Comparison of ENCODE assay signal across 13 cellular contexts in genomic region chr14:61642246-61642982, GRCh38. TPM values are rescaled to one million over a fixed set of nuclear protein-coding genes. Genes with fewer than 3 reads are reported as not detected.
A peak's percentile ranks its signal among the peaks of the same experiment; 100 is the strongest.
DNase-seq lines count a peak whose midpoint lies in the region; ATAC-seq and TF ChIP-seq lines count a peak whose summit lies in the region.
"Had no signal": no experiment of that assay in that cellular context is flagged by ENCODE, and none has a peak within 500 bp of the region (broad histone marks: within the 10 kb centered on the region; RNA-seq: fewer than 3 reads in every experiment).

No MANE protein-coding gene starts in this region.

- H3K9me3 ChIP-seq in SK-N-SH = no peaks in the 10 kb centered on the region
- H3K9me3 ChIP-seq in RWPE2 (ENCODE audit: severe bottlenecking) = no peaks in the 10 kb centered on the region
- no peaks in the 10 kb centered on the region for H3K9me3 ChIP-seq in thyroid gland
- no peaks in the 10 kb centered on the region for H3K9me3 ChIP-seq in hepatocyte (ENCODE audit: low read depth)
- H3K9me3 ChIP-seq: body of pancreas, upper lobe of left lung had no signal

- no peak for TF ChIP-seq RAD21 in SK-N-SH (IDR thresholded peaks at IDR 0.05; ENCODE audit: low read length)

- H4K20me1 ChIP-seq in SK-N-SH (ENCODE audit: insufficient read depth) (no peaks in the 10 kb centered on the region), hepatocyte (ENCODE audit: insufficient read depth, poor library complexity, severe bottlenecking) (no peaks in the 10 kb centered on the region)

- TF ChIP-seq CTCF in SK-N-SH (IDR thresholded peaks at IDR 0.05) (no peak), RWPE2 (IDR thresholded peaks at IDR 0.05; ENCODE audit: poor library complexity, severe bottlenecking) (no peak), thyroid gland (IDR thresholded peaks at IDR 0.05) (no peak), hepatocyte (IDR thresholded peaks at IDR 0.05; ENCODE audit: poor library complexity) (no peak)

- CTCF ChIA-PET in SK-N-SH (lab: Yijun Ruan, JAX) = no interaction called here

- peaks cover 6 to 27% of the 10 kb centered on the region in 2 experiments; a peak in 2 of 4 replicates for H3K4me1 ChIP-seq in SK-N-SH (ENCODE audit: control insufficient read depth in 1 of 2, insufficient read depth in 2 of 2, low read depth in 1 of 2, low read length in 1 of 2)
- peaks cover 40% of the 10 kb centered on the region for H3K4me1 ChIP-seq in RWPE2 (ENCODE audit: insufficient read depth, poor library complexity, severe bottlenecking)
- H3K4me1 ChIP-seq in thyroid gland = no peaks in the 10 kb centered on the region
- H3K4me1 ChIP-seq in hepatocyte (ENCODE audit: insufficient read depth) = no peaks in the 10 kb centered on the region
- H3K4me1 ChIP-seq: body of pancreas, upper lobe of left lung had no signal

- POLR2A ChIA-PET in SK-N-SH (lab: Yijun Ruan, JAX) = no interaction called here

- no peak for TF ChIP-seq POLR2A in thyroid gland (IDR thresholded peaks at IDR 0.05)

- no peaks in the 10 kb centered on the region for H3K9me2 ChIP-seq in SK-N-SH
- no peaks in the 10 kb centered on the region for H3K9me2 ChIP-seq in hepatocyte (replicated peaks; ENCODE audit: insufficient read depth)

- DNase-seq in SK-N-SH (no peak), RWPE2 (ENCODE audit: low spot score) (no peak), fibroblast of peridontal ligament (ENCODE audit: extremely low read depth) (peak; percentile 88), thyroid gland (peak; percentile 23 to 29), hepatocyte (ENCODE audit: low spot score) (no peak), OCI-M1 (lab: John Stamatoyannopoulos, UW) (no peak), anterior cingulate cortex (lab: John Stamatoyannopoulos, UW) (no peak)
- DNase-seq: body of pancreas, erythroblast, islet precursor cell, SHP77 treated with DMSO at 0.1 percent for 48 hours, upper lobe of left lung had no signal

- WGBS in SK-N-SH (ENCODE audit: low lambda C conversion rate) = 78% methylated on average over 9 of the region's 9 CpGs
- WGBS in thyroid gland, 2 donors = 74 to 82% methylated on average over 9 of the region's 9 CpGs
- WGBS in hepatocyte (ENCODE audit: low lambda C conversion rate, missing lambda C conversion rate) = 74% methylated on average over 9 of the region's 9 CpGs

- no peaks in the 10 kb centered on the region for H3K36me3 ChIP-seq in SK-N-SH (replicated peaks in 1 of 2; ENCODE audit: control insufficient read depth in 1 of 2, insufficient read depth in 2 of 2, low read length in 1 of 2)
- H3K36me3 ChIP-seq in RWPE2 (ENCODE audit: low read depth) = no peaks in the 10 kb centered on the region
- no peaks in the 10 kb centered on the region for H3K36me3 ChIP-seq in thyroid gland
- H3K36me3 ChIP-seq in hepatocyte (replicated peaks; ENCODE audit: insufficient read depth, low read depth) = no peaks in the 10 kb centered on the region
- H3K36me3 ChIP-seq: upper lobe of left lung had no signal

- H3K4me2 ChIP-seq in SK-N-SH (no peak overlapping the region), hepatocyte (no peak overlapping the region)

- no peaks in the 10 kb centered on the region for H3K27me3 ChIP-seq in SK-N-SH (ENCODE audit: insufficient read depth)
- no peaks in the 10 kb centered on the region for H3K27me3 ChIP-seq in RWPE2 (ENCODE audit: insufficient read depth, poor library complexity, severe bottlenecking)
- H3K27me3 ChIP-seq in thyroid gland = no peaks in the 10 kb centered on the region
- no peaks in the 10 kb centered on the region for H3K27me3 ChIP-seq in hepatocyte
- H3K27me3 ChIP-seq: body of pancreas, upper lobe of left lung had no signal

- intact Hi-C loops in thyroid gland (cut with DNase I) = no loop called here

- H2AFZ ChIP-seq in SK-N-SH (ENCODE audit: low read depth) (no peak overlapping the region), hepatocyte (no peak overlapping the region)

- ATAC-seq in SK-N-SH treated with all-trans-retinoic acid at 6 μM for 48 hours (no peak), RWPE2 (ENCODE audit: low read depth) (peak; percentile 58)
- ATAC-seq: body of pancreas had no signal

- no peak overlapping the region for H3K4me3 ChIP-seq in SK-N-SH (ENCODE audit: low read depth in 2 of 2, low read length in 1 of 2)
- H3K4me3 ChIP-seq in RWPE2 (ENCODE audit: severe bottlenecking) = no peak overlapping the region
- no peak overlapping the region for H3K4me3 ChIP-seq in thyroid gland (replicated peaks in 1 of 3)
- no peak overlapping the region for H3K4me3 ChIP-seq in hepatocyte
- H3K4me3 ChIP-seq: body of pancreas, upper lobe of left lung had no signal

- H3K9ac ChIP-seq in SK-N-SH = no peak overlapping the region

- no peak for TF ChIP-seq EP300 in SK-N-SH (IDR thresholded peaks at IDR 0.05; ENCODE audit: borderline replicate concordance in 1 of 2, low read depth in 1 of 2, low read length in 1 of 2)

- H3K79me2 ChIP-seq in SK-N-SH (ENCODE audit: insufficient read depth) (no peaks in the 10 kb centered on the region), hepatocyte (no peaks in the 10 kb centered on the region)

- H3F3A ChIP-seq in SK-N-SH (replicated peaks; ENCODE audit: insufficient read depth) = no peaks in the 10 kb centered on the region

- H3K27ac ChIP-seq in SK-N-SH (ENCODE audit: low read depth in 2 of 2, low read length in 1 of 2) (no peak overlapping the region), RWPE2 (ENCODE audit: poor library complexity, severe bottlenecking) (peak overlapping the region; percentile 18), thyroid gland (no peak overlapping the region), hepatocyte (no peak overlapping the region)
- H3K27ac ChIP-seq: body of pancreas, upper lobe of left lung had no signal

TF ChIP-seq in SK-N-SH treated with all-trans-retinoic acid at 6 μM for 48 hours, 23 proteins besides CTCF, POLR2A, EP300 and RAD21:
- TF ChIP-seq ZFP3 (CRISPR knock-in tag; IDR thresholded peaks at IDR 0.05) = 0 out of 2 replicates have a peak, but pooled peaks have one; percentile 28
- TF ChIP-seq RARB (CRISPR knock-in tag; IDR thresholded peaks at IDR 0.05) = no peak
- no peak for TF ChIP-seq TSHZ2 (CRISPR knock-in tag; IDR thresholded peaks at IDR 0.05)

TF ChIP-seq in SK-N-SH, 30 proteins besides CTCF, POLR2A, EP300 and RAD21:
- TF ChIP-seq RFX5 (IDR thresholded peaks at IDR 0.05; ENCODE audit: low read length) = no peak
- no peak for TF ChIP-seq USF1 (IDR thresholded peaks at IDR 0.05; ENCODE audit: borderline replicate concordance, low read depth)
- no peak for TF ChIP-seq GABPA (IDR thresholded peaks at IDR 0.05; ENCODE audit: low read depth)
- TF ChIP-seq FOXM1 (IDR thresholded peaks at IDR 0.05; ENCODE audit: low read depth) = no peak
- no peak for TF ChIP-seq SIN3A (IDR thresholded peaks at IDR 0.05; ENCODE audit: borderline replicate concordance, low read depth, low read length)
- no peak for TF ChIP-seq USF2 (IDR thresholded peaks at IDR 0.05; ENCODE audit: borderline replicate concordance, low read depth, low read length)
- no peak for TF ChIP-seq TAF1 (IDR thresholded peaks at IDR 0.05; ENCODE audit: borderline replicate concordance, low read depth, low read length)
- no peak for TF ChIP-seq FOSL2 (IDR thresholded peaks at IDR 0.05; ENCODE audit: borderline replicate concordance, low read depth)
- no peak for TF ChIP-seq EZH2phosphoT487 (IDR thresholded peaks at IDR 0.05; ENCODE audit: borderline replicate concordance, low read depth)

RNA-seq across cellular contexts. Expression of gene HIF1A, which starts 52.9 kb away (rescaled TPM):
- polyA plus RNA-seq in SK-N-SH (2012; rRNA removed) = 18.9 and 20.8 TPM in 2 replicates
- polyA plus RNA-seq in SK-N-SH (2012; cell fraction: cytosol; rRNA removed) = 27.2 and 37.6 TPM in 2 replicates
- polyA plus RNA-seq in SK-N-SH (2012; cell fraction: nucleus; rRNA removed) = 23.5 and 50.4 TPM in 2 replicates
- 100 to 1,000 TPM; 137 to 295 (median 158) TPM for total RNA-seq in thyroid gland
- 219 and 285 TPM in 2 replicates for total RNA-seq in hepatocyte
- polyA plus RNA-seq in hepatocyte = 169 and 181 TPM in 2 replicates

Comparison
In these comparisons a context has a peak if more than half of its experiments do, and no peak if none do; other contexts are left out.
1. DNase-seq: peak in fibroblast of peridontal ligament (single experiment) and thyroid gland (2 of 2); none in SK-N-SH (single experiment), RWPE2 (single experiment), hepatocyte (single experiment), OCI-M1 (single experiment) and anterior cingulate cortex (0 of 58).